ENCODE assay signal across 1 cellular context in the genomic region with DNA sequence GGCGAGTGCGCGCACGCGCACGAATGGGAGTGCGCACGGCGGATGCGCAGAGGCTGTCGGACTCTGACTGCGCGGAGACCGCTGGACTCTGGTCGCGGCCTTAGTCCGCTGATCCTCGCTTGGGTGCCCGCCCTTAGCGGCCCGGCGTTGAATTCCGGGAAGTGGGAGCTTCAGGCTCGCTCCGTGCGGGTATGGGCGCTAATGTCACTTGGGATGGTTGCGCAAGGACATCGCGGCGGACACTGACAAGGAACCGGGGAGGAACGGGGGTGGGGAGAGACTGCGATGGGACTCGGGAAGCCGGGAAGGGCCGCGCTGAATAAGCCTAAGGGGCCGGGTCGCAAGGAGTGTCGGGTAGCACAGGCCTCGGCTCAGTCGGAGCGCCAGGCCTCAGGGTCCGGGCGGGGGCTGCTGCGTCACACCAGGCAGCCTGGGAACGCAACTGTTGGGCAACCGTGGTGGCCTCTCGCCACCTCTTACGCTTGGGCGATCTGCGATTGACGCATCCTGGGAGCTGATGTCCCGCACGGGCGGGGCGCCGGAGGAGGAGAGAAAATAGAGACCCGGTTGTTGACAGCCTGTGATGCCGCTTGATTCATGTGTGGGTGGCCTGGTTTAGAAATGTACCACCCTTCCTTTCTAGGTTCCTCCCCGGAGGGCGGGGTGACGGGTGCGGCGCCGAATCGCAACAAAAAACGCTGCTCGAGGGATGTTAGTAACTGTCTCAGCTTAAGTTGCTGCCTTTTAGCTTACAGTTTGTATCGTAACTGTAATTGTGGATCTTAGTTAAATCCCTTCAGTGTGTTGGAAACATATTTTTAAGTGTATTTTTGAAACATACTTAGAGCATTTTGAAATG.
TF ChIP-seq lines count a peak whose summit lies in the region.

No MANE protein-coding gene starts in this region.

TF ChIP-seq in HepG2, 621 proteins besides CTCF, POLR2A, EP300 and RAD21 (continued from another document and continues in another):
- TF ChIP-seq, protein P1, sequence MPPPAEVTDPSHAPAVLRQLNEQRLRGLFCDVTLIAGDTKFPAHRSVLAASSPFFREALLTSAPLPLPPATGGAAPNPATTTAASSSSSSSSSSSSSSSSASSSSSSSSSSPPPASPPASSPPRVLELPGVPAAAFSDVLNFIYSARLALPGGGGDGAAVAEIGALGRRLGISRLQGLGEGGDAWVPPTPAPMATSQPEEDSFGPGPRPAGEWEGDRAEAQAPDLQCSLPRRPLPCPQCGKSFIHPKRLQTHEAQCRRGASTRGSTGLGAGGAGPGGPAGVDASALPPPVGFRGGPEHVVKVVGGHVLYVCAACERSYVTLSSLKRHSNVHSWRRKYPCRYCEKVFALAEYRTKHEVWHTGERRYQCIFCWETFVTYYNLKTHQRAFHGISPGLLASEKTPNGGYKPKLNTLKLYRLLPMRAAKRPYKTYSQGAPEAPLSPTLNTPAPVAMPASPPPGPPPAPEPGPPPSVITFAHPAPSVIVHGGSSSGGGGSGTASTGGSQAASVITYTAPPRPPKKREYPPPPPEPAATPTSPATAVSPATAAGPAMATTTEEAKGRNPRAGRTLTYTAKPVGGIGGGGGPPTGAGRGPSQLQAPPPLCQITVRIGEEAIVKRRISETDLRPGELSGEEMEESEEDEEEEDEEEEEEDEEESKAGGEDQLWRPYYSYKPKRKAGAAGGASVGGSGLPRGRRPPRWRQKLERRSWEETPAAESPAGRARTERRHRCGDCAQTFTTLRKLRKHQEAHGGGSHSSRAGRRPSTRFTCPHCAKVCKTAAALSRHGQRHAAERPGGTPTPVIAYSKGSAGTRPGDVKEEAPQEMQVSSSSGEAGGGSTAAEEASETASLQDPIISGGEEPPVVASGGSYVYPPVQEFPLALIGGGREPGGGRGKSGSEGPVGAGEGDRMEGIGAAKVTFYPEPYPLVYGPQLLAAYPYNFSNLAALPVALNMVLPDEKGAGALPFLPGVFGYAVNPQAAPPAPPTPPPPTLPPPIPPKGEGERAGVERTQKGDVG (CRISPR knock-in tag; IDR thresholded peaks at IDR 0.05; ENCODE audit: borderline replicate concordance) = peak; percentile 90; the same call in 1 of the 2 replicates
- TF ChIP-seq, protein P2, sequence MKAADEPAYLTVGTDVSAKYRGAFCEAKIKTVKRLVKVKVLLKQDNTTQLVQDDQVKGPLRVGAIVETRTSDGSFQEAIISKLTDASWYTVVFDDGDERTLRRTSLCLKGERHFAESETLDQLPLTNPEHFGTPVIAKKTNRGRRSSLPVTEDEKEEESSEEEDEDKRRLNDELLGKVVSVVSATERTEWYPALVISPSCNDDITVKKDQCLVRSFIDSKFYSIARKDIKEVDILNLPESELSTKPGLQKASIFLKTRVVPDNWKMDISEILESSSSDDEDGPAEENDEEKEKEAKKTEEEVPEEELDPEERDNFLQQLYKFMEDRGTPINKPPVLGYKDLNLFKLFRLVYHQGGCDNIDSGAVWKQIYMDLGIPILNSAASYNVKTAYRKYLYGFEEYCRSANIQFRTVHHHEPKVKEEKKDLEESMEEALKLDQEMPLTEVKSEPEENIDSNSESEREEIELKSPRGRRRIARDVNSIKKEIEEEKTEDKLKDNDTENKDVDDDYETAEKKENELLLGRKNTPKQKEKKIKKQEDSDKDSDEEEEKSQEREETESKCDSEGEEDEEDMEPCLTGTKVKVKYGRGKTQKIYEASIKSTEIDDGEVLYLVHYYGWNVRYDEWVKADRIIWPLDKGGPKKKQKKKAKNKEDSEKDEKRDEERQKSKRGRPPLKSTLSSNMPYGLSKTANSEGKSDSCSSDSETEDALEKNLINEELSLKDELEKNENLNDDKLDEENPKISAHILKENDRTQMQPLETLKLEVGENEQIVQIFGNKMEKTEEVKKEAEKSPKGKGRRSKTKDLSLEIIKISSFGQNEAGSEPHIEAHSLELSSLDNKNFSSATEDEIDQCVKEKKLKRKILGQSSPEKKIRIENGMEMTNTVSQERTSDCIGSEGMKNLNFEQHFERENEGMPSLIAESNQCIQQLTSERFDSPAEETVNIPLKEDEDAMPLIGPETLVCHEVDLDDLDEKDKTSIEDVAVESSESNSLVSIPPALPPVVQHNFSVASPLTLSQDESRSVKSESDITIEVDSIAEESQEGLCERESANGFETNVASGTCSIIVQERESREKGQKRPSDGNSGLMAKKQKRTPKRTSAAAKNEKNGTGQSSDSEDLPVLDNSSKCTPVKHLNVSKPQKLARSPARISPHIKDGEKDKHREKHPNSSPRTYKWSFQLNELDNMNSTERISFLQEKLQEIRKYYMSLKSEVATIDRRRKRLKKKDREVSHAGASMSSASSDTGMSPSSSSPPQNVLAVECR (CRISPR knock-in tag; IDR thresholded peaks at IDR 0.05; ENCODE audit: borderline replicate concordance) = peak; percentile 96
- TF ChIP-seq FOXJ3 (CRISPR knock-in tag; IDR thresholded peaks at IDR 0.05; ENCODE audit: borderline replicate concordance) (peak; percentile 80), CBX1 (IDR thresholded peaks at IDR 0.05; ENCODE audit: low read depth) (peak; percentile 7), ZSCAN25 (CRISPR knock-in tag; IDR thresholded peaks at IDR 0.05) (0 out of 2 replicates have a peak, but pooled peaks have one; percentile 36), ZNF563 (CRISPR knock-in tag; IDR thresholded peaks at IDR 0.05) (peak; percentile 66; the same call in 1 of the 2 replicates), ZNF607 (CRISPR knock-in tag; IDR thresholded peaks at IDR 0.05; ENCODE audit: borderline replicate concordance) (peak; percentile 83), REPIN1 (CRISPR knock-in tag; IDR thresholded peaks at IDR 0.05; ENCODE audit: borderline replicate concordance, low read depth) (peak; percentile 96), ZNF576 (CRISPR knock-in tag; IDR thresholded peaks at IDR 0.05) (0 out of 2 replicates have a peak, but pooled peaks have one; percentile 45), TGIF2 (CRISPR knock-in tag; IDR thresholded peaks at IDR 0.05) (peak; percentile 48; the same call in 1 of the 2 replicates), GABPB1 (CRISPR knock-in tag; IDR thresholded peaks at IDR 0.05) (peak; percentile 83), SSRP1 (CRISPR knock-in tag; IDR thresholded peaks at IDR 0.05) (no peak), ZNF605 (CRISPR knock-in tag; IDR thresholded peaks at IDR 0.05) (peak; percentile 99), MEF2D (CRISPR knock-in tag; IDR thresholded peaks at IDR 0.05) (peak; percentile 59; the same call in 1 of the 2 replicates), ZNF224 (CRISPR knock-in tag; IDR thresholded peaks at IDR 0.05) (peak; percentile 75; the same call in 1 of the 2 replicates), RBM22 (optimal IDR thresholded peaks at IDR 0.05; ENCODE audit: low read length) (peak; percentile 68), SKI (IDR thresholded peaks at IDR 0.05; ENCODE audit: partially characterized antibody) (no peak), KDM5B (CRISPR knock-in tag; IDR thresholded peaks at IDR 0.05; ENCODE audit: borderline replicate concordance) (peak; percentile 97), MTF2 (CRISPR knock-in tag; IDR thresholded peaks at IDR 0.05; ENCODE audit: borderline replicate concordance) (peak; percentile 87; the same call in 1 of the 2 replicates), IRF2 (CRISPR knock-in tag; IDR thresholded peaks at IDR 0.05) (peak; percentile 75), TCF7L2 (IDR thresholded peaks at IDR 0.05; ENCODE audit: low read depth, low read length) (no peak), ZNF317 (CRISPR knock-in tag; IDR thresholded peaks at IDR 0.05) (peak; percentile 93), ZNF513 (CRISPR knock-in tag; conservative IDR thresholded peaks at IDR 0.05) (no peak), HDAC1 (CRISPR knock-in tag; IDR thresholded peaks at IDR 0.05) (peak; percentile 86), PHB2 (IDR thresholded peaks at IDR 0.05; ENCODE audit: partially characterized antibody) (no peak), ZNF281 (CRISPR knock-in tag; IDR thresholded peaks at IDR 0.05; ENCODE audit: borderline replicate concordance) (peak; percentile 19; the same call in 1 of the 2 replicates), FOXK2 (IDR thresholded peaks at IDR 0.05) (peak; percentile 63), ZFP91 (CRISPR knock-in tag; IDR thresholded peaks at IDR 0.05; ENCODE audit: borderline replicate concordance) (peak; percentile 86), DMAP1 (CRISPR knock-in tag; IDR thresholded peaks at IDR 0.05) (peak; percentile 92)
- TF ChIP-seq, protein P3, sequence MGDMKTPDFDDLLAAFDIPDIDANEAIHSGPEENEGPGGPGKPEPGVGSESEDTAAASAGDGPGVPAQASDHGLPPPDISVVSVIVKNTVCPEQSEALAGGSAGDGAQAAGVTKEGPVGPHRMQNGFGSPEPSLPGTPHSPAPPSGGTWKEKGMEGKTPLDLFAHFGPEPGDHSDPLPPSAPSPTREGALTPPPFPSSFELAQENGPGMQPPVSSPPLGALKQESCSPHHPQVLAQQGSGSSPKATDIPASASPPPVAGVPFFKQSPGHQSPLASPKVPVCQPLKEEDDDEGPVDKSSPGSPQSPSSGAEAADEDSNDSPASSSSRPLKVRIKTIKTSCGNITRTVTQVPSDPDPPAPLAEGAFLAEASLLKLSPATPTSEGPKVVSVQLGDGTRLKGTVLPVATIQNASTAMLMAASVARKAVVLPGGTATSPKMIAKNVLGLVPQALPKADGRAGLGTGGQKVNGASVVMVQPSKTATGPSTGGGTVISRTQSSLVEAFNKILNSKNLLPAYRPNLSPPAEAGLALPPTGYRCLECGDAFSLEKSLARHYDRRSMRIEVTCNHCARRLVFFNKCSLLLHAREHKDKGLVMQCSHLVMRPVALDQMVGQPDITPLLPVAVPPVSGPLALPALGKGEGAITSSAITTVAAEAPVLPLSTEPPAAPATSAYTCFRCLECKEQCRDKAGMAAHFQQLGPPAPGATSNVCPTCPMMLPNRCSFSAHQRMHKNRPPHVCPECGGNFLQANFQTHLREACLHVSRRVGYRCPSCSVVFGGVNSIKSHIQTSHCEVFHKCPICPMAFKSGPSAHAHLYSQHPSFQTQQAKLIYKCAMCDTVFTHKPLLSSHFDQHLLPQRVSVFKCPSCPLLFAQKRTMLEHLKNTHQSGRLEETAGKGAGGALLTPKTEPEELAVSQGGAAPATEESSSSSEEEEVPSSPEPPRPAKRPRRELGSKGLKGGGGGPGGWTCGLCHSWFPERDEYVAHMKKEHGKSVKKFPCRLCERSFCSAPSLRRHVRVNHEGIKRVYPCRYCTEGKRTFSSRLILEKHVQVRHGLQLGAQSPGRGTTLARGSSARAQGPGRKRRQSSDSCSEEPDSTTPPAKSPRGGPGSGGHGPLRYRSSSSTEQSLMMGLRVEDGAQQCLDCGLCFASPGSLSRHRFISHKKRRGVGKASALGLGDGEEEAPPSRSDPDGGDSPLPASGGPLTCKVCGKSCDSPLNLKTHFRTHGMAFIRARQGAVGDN (CRISPR knock-in tag; IDR thresholded peaks at IDR 0.05) = peak; percentile 97
